ENCODE assay signal across 1 cellular context in genomic region chr19:38523319-38523718, GRCh38.
TF ChIP-seq lines count a peak whose summit lies in the region.

No MANE protein-coding gene starts in this region.

TF ChIP-seq in HEK293, 187 proteins besides CTCF, POLR2A, EP300 and RAD21 (continued from another document and continues in another):
- no peak for TF ChIP-seq ZNF280C (tag by site-specific recombination; IDR thresholded peaks at IDR 0.05)
- no peak for TF ChIP-seq ZNF48 (tag by site-specific recombination; IDR thresholded peaks at IDR 0.05)
- TF ChIP-seq ZNF114 (tag by site-specific recombination; IDR thresholded peaks at IDR 0.05): no peak
- no peak for TF ChIP-seq ZNF777 (tag by site-specific recombination; IDR thresholded peaks at IDR 0.05; ENCODE audit: borderline replicate concordance)
- TF ChIP-seq ZNF223 (tag by site-specific recombination; IDR thresholded peaks at IDR 0.05): peak; percentile 22; the same call in 1 of the 2 replicates
- TF ChIP-seq, protein P1, sequence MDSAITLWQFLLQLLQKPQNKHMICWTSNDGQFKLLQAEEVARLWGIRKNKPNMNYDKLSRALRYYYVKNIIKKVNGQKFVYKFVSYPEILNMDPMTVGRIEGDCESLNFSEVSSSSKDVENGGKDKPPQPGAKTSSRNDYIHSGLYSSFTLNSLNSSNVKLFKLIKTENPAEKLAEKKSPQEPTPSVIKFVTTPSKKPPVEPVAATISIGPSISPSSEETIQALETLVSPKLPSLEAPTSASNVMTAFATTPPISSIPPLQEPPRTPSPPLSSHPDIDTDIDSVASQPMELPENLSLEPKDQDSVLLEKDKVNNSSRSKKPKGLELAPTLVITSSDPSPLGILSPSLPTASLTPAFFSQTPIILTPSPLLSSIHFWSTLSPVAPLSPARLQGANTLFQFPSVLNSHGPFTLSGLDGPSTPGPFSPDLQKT (IDR thresholded peaks at IDR 0.05; ENCODE audit: borderline replicate concordance, low read depth, low read length): no peak
- TF ChIP-seq MZF1 (tag by site-specific recombination; IDR thresholded peaks at IDR 0.05; ENCODE audit: borderline replicate concordance): no peak
- TF ChIP-seq, protein P2, sequence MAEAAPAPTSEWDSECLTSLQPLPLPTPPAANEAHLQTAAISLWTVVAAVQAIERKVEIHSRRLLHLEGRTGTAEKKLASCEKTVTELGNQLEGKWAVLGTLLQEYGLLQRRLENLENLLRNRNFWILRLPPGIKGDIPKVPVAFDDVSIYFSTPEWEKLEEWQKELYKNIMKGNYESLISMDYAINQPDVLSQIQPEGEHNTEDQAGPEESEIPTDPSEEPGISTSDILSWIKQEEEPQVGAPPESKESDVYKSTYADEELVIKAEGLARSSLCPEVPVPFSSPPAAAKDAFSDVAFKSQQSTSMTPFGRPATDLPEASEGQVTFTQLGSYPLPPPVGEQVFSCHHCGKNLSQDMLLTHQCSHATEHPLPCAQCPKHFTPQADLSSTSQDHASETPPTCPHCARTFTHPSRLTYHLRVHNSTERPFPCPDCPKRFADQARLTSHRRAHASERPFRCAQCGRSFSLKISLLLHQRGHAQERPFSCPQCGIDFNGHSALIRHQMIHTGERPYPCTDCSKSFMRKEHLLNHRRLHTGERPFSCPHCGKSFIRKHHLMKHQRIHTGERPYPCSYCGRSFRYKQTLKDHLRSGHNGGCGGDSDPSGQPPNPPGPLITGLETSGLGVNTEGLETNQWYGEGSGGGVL (tag by site-specific recombination; IDR thresholded peaks at IDR 0.05): peak; percentile 92
- no peak for TF ChIP-seq ZNF548 (tag by site-specific recombination; IDR thresholded peaks at IDR 0.05)
- TF ChIP-seq ZNF266 (tag by site-specific recombination; IDR thresholded peaks at IDR 0.05; ENCODE audit: low read depth): 0 out of 2 replicates have a peak, but pooled peaks have one; percentile 25
- peak; percentile 74; the same call in 1 of the 2 replicates for TF ChIP-seq ZNF521 (tag by site-specific recombination; IDR thresholded peaks at IDR 0.05)
- TF ChIP-seq ZNF133 (tag by site-specific recombination; IDR thresholded peaks at IDR 0.05): no peak
- TF ChIP-seq ZNF146 (tag by site-specific recombination; IDR thresholded peaks at IDR 0.05): no peak; the same call in 1 of the 2 replicates
- TF ChIP-seq ZNF341 (tag by site-specific recombination; IDR thresholded peaks at IDR 0.05; ENCODE audit: low read depth): no peak
- TF ChIP-seq ZNF366 (tag by site-specific recombination; conservative IDR thresholded peaks at IDR 0.05): peak; percentile 91
- no peak for TF ChIP-seq GLIS2 (tag by site-specific recombination; IDR thresholded peaks at IDR 0.05)
- no peak for TF ChIP-seq ZNF280D (tag by site-specific recombination; IDR thresholded peaks at IDR 0.05)
- TF ChIP-seq ZNF621 (tag by site-specific recombination; IDR thresholded peaks at IDR 0.05): 0 out of 2 replicates have a peak, but pooled peaks have one; percentile 57
- no peak for TF ChIP-seq ZNF670 (tag by site-specific recombination; IDR thresholded peaks at IDR 0.05; ENCODE audit: low read depth)
- peak; percentile 56; the same call in 1 of the 2 replicates for TF ChIP-seq WT1 (tag by site-specific recombination; IDR thresholded peaks at IDR 0.05)
- peak; percentile 22; the same call in 1 of the 2 replicates for TF ChIP-seq ZNF202 (tag by site-specific recombination; IDR thresholded peaks at IDR 0.05; ENCODE audit: borderline replicate concordance)
- TF ChIP-seq ZNF645 (tag by site-specific recombination; IDR thresholded peaks at IDR 0.05): 0 out of 2 replicates have a peak, but pooled peaks have one; percentile 44
- no peak for TF ChIP-seq ZNF596 (tag by site-specific recombination; IDR thresholded peaks at IDR 0.05)
- TF ChIP-seq KLF1 (tag by site-specific recombination; IDR thresholded peaks at IDR 0.05): peak; percentile 20; the same call in 1 of the 2 replicates
- 0 out of 2 replicates have a peak, but pooled peaks have one; percentile 30 for TF ChIP-seq ZNF169 (tag by site-specific recombination; IDR thresholded peaks at IDR 0.05)
- TF ChIP-seq YY2 (tag by site-specific recombination; IDR thresholded peaks at IDR 0.05): 0 out of 2 replicates have a peak, but pooled peaks have one; percentile 19
- TF ChIP-seq ZBTB6 (tag by site-specific recombination; IDR thresholded peaks at IDR 0.05): no peak
- TF ChIP-seq GLI2 (tag by site-specific recombination; IDR thresholded peaks at IDR 0.05; ENCODE audit: borderline replicate concordance, low read depth): no peak
- TF ChIP-seq ZNF302 (tag by site-specific recombination; IDR thresholded peaks at IDR 0.05; ENCODE audit: low read depth): no peak
- 0 out of 2 replicates have a peak, but pooled peaks have one; percentile 13 for TF ChIP-seq KLF7 (tag by site-specific recombination; IDR thresholded peaks at IDR 0.05; ENCODE audit: borderline replicate concordance)
- no peak for TF ChIP-seq ZNF239 (tag by site-specific recombination; IDR thresholded peaks at IDR 0.05)
- TF ChIP-seq, protein P3, sequence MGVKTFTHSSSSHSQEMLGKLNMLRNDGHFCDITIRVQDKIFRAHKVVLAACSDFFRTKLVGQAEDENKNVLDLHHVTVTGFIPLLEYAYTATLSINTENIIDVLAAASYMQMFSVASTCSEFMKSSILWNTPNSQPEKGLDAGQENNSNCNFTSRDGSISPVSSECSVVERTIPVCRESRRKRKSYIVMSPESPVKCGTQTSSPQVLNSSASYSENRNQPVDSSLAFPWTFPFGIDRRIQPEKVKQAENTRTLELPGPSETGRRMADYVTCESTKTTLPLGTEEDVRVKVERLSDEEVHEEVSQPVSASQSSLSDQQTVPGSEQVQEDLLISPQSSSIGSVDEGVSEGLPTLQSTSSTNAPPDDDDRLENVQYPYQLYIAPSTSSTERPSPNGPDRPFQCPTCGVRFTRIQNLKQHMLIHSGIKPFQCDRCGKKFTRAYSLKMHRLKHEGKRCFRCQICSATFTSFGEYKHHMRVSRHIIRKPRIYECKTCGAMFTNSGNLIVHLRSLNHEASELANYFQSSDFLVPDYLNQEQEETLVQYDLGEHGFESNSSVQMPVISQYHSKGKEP (tag by site-specific recombination; IDR thresholded peaks at IDR 0.05): no peak
- no peak for TF ChIP-seq ZNF747 (tag by site-specific recombination; IDR thresholded peaks at IDR 0.05)
- no peak for TF ChIP-seq ZNF600 (tag by site-specific recombination; IDR thresholded peaks at IDR 0.05)
- TF ChIP-seq, protein P4, sequence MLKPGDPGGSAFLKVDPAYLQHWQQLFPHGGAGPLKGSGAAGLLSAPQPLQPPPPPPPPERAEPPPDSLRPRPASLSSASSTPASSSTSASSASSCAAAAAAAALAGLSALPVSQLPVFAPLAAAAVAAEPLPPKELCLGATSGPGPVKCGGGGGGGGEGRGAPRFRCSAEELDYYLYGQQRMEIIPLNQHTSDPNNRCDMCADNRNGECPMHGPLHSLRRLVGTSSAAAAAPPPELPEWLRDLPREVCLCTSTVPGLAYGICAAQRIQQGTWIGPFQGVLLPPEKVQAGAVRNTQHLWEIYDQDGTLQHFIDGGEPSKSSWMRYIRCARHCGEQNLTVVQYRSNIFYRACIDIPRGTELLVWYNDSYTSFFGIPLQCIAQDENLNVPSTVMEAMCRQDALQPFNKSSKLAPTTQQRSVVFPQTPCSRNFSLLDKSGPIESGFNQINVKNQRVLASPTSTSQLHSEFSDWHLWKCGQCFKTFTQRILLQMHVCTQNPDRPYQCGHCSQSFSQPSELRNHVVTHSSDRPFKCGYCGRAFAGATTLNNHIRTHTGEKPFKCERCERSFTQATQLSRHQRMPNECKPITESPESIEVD (tag by site-specific recombination; IDR thresholded peaks at IDR 0.05): no peak
- no peak for TF ChIP-seq HOXA7 (CRISPR knock-in tag; IDR thresholded peaks at IDR 0.05; ENCODE audit: borderline replicate concordance)
- peak; percentile 23 for TF ChIP-seq ZFHX2 (tag by site-specific recombination; conservative IDR thresholded peaks at IDR 0.05)
- TF ChIP-seq, protein P5, sequence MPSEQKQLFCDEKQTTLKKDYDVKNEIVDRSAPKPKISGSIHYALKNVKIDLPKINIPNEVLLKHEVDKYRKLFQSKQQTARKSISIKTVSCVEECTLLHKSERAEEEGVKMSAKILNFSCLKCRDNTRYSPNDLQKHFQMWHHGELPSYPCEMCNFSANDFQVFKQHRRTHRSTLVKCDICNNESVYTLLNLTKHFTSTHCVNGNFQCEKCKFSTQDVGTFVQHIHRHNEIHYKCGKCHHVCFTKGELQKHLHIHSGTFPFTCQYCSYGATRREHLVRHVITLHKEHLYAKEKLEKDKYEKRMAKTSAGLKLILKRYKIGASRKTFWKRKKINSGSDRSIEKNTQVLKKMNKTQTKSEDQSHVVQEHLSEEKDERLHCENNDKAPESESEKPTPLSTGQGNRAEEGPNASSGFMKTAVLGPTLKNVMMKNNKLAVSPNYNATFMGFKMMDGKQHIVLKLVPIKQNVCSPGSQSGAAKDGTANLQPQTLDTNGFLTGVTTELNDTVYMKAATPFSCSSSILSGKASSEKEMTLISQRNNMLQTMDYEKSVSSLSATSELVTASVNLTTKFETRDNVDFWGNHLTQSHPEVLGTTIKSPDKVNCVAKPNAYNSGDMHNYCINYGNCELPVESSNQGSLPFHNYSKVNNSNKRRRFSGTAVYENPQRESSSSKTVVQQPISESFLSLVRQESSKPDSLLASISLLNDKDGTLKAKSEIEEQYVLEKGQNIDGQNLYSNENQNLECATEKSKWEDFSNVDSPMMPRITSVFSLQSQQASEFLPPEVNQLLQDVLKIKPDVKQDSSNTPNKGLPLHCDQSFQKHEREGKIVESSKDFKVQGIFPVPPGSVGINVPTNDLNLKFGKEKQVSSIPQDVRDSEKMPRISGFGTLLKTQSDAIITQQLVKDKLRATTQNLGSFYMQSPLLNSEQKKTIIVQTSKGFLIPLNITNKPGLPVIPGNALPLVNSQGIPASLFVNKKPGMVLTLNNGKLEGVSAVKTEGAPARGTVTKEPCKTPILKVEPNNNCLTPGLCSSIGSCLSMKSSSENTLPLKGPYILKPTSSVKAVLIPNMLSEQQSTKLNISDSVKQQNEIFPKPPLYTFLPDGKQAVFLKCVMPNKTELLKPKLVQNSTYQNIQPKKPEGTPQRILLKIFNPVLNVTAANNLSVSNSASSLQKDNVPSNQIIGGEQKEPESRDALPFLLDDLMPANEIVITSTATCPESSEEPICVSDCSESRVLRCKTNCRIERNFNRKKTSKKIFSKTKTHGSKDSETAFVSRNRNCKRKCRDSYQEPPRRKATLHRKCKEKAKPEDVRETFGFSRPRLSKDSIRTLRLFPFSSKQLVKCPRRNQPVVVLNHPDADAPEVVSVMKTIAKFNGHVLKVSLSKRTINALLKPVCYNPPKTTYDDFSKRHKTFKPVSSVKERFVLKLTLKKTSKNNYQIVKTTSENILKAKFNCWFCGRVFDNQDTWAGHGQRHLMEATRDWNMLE (tag by site-specific recombination; conservative IDR thresholded peaks at IDR 0.05; ENCODE audit: low read depth): no peak
